9 cellular contexts compared by ENCODE assay signal in genomic region chr12:52582971-52583456, GRCh38. TPM values are rescaled to one million over a fixed set of nuclear protein-coding genes. Genes with fewer than 3 reads are reported as not detected.
DNase-seq lines count a peak whose midpoint lies in the region; ATAC-seq and TF ChIP-seq lines count a peak whose summit lies in the region.
"Had no signal": no experiment of that assay in that cellular context is flagged by ENCODE, and none has a peak within 500 bp of the region (broad histone marks: within the 10 kb centered on the region; RNA-seq: fewer than 3 reads in every experiment).

No MANE protein-coding gene starts in this region.

- H3K27ac ChIP-seq in MM.1S (ENCODE audit: low read length) (no peak overlapping the region), SK-N-SH (ENCODE audit: low read depth in 2 of 2, low read length in 1 of 2) (no peak overlapping the region), prostate gland (no peak overlapping the region), vagina (no peak overlapping the region)

- H3K79me2 ChIP-seq in MM.1S (ENCODE audit: low read length) (no peaks in the 10 kb centered on the region), SK-N-SH (ENCODE audit: insufficient read depth) (no peaks in the 10 kb centered on the region)

- H3K4me3 ChIP-seq in MM.1S (ENCODE audit: low read length) (no peak overlapping the region), SK-N-SH (ENCODE audit: low read depth in 2 of 2, low read length in 1 of 2) (peak overlapping the region in 1 of 2 experiments; percentile 25; a peak in 1 of 4 replicates), prostate gland (no peak overlapping the region), vagina (no peak overlapping the region)

- peaks cover 29% of the 10 kb centered on the region for H3K4me1 Mint-ChIP-seq in activated naive CD8-positive, alpha-beta T cell treated with anti-CD3 and anti-CD28 coated beads, Interleukin-2, amount 10 ng/mL, durations not matched to agents 7 days and 5 days

- no peak for TF ChIP-seq EP300 in SK-N-SH (IDR thresholded peaks at IDR 0.05; ENCODE audit: borderline replicate concordance in 1 of 2, low read depth in 1 of 2, low read length in 1 of 2)

- H3K9me2 ChIP-seq in MM.1S (replicated peaks; ENCODE audit: insufficient read depth, low read length) (no peaks in the 10 kb centered on the region), SK-N-SH (no peaks in the 10 kb centered on the region)

- H3K4me1 ChIP-seq in MM.1S (ENCODE audit: low read length) (no peaks in the 10 kb centered on the region), SK-N-SH (ENCODE audit: control insufficient read depth in 1 of 2, insufficient read depth in 2 of 2, low read depth in 1 of 2, low read length in 1 of 2) (no peaks in the 10 kb centered on the region), prostate gland (replicated peaks) (no peaks in the 10 kb centered on the region), vagina (no peaks in the 10 kb centered on the region)

- DNase-seq in EL: peak; percentile 59
- DNase-seq in MM.1S: peak; percentile 29
- DNase-seq in SK-N-SH: peak; percentile 76
- DNase-seq in activated naive CD8-positive, alpha-beta T cell treated with anti-CD3 and anti-CD28 coated beads, Interleukin-2, amount 10 ng/mL, durations not matched to agents 7 days and 5 days: peak; percentile 64
- DNase-seq in Right ventricle myocardium superior: no peak
- DNase-seq in prostate gland (ENCODE audit: low spot score): peak; percentile 72
- DNase-seq in vagina (ENCODE audit: extremely low spot score in 2 of 2): no peak

- TF ChIP-seq RAD21 in SK-N-SH (IDR thresholded peaks at IDR 0.05; ENCODE audit: low read length): peak; percentile 77

- H4K20me1 ChIP-seq in MM.1S (ENCODE audit: insufficient read depth, low read length): no peaks in the 10 kb centered on the region
- H4K20me1 ChIP-seq in SK-N-SH (ENCODE audit: insufficient read depth): no peaks in the 10 kb centered on the region

- WGBS in SK-N-SH (ENCODE audit: low lambda C conversion rate): 2% methylated on average over 7 of the region's 7 CpGs
- 10% methylated on average over 7 of the region's 7 CpGs for WGBS in prostate gland

- H3K9ac ChIP-seq in MM.1S (ENCODE audit: low read length) (no peak overlapping the region), SK-N-SH (no peak overlapping the region)

- H2AFZ ChIP-seq in MM.1S (ENCODE audit: low read length) (no peak overlapping the region), SK-N-SH (ENCODE audit: low read depth) (no peak overlapping the region)

- H3K4me2 ChIP-seq in MM.1S (ENCODE audit: low read depth, low read length): no peak overlapping the region
- no peak overlapping the region for H3K4me2 ChIP-seq in SK-N-SH

- H3F3A ChIP-seq in MM.1S (ENCODE audit: insufficient read depth, low read length) (no peaks in the 10 kb centered on the region), SK-N-SH (replicated peaks; ENCODE audit: insufficient read depth) (no peaks in the 10 kb centered on the region)

- no peak overlapping the region for H3K4me3 Mint-ChIP-seq in activated naive CD8-positive, alpha-beta T cell treated with anti-CD3 and anti-CD28 coated beads, Interleukin-2, amount 10 ng/mL, durations not matched to agents 7 days and 5 days

- TF ChIP-seq POLR2A in prostate gland (IDR thresholded peaks at IDR 0.05) (no peak), vagina (IDR thresholded peaks at IDR 0.05) (no peak)

- H3K9me3 Mint-ChIP-seq in activated naive CD8-positive, alpha-beta T cell treated with anti-CD3 and anti-CD28 coated beads, Interleukin-2, amount 10 ng/mL, durations not matched to agents 7 days and 5 days: no peaks in the 10 kb centered on the region

- H3K36me3 Mint-ChIP-seq in activated naive CD8-positive, alpha-beta T cell treated with anti-CD3 and anti-CD28 coated beads, Interleukin-2, amount 10 ng/mL, durations not matched to agents 7 days and 5 days: no peaks in the 10 kb centered on the region

- TF ChIP-seq CTCF in MM.1S (IDR thresholded peaks at IDR 0.05; ENCODE audit: low read length) (peak; percentile 53), SK-N-SH (IDR thresholded peaks at IDR 0.05) (peak; percentile 67), prostate gland (IDR thresholded peaks at IDR 0.05) (peak; percentile 41 to 92 (median 78)), vagina (IDR thresholded peaks at IDR 0.05) (peak; percentile 39 to 71 (median 63))

- POLR2A ChIA-PET in SK-N-SH (lab: Yijun Ruan, JAX): no interaction called here
- POLR2A ChIA-PET in activated naive CD8-positive, alpha-beta T cell treated with anti-CD3 and anti-CD28 coated beads, Interleukin-2, amount 10 ng/mL, durations not matched to agents 7 days and 5 days (lab: Charles Lee): no interaction called here

- H3K27me3 ChIP-seq in MM.1S (replicated peaks; ENCODE audit: insufficient read depth, low read length) (peaks cover 77% of the 10 kb centered on the region), SK-N-SH (ENCODE audit: insufficient read depth) (peaks cover 44% of the 10 kb centered on the region), prostate gland (replicated peaks; ENCODE audit: insufficient read depth) (no peaks in the 10 kb centered on the region), vagina (no peaks in the 10 kb centered on the region)

- H3K9me3 ChIP-seq in MM.1S (replicated peaks; ENCODE audit: insufficient read depth, low read length) (no peaks in the 10 kb centered on the region), SK-N-SH (no peaks in the 10 kb centered on the region), prostate gland (no peaks in the 10 kb centered on the region), vagina (no peaks in the 10 kb centered on the region)

- intact Hi-C loops in Right ventricle myocardium superior (cut with DNase I) (loop anchor here (2.0 to 10.0 kb wide), 2 partner anchors 298 to 428 kb away; no protein-coding TSS in a partner anchor), prostate gland (cut with DNase I) (loop anchor here (2.0 to 10.0 kb wide), 4 partner anchors 211 to 426 kb away; no protein-coding TSS in a partner anchor), vagina (cut with DNase I) (loop anchor here (5.0 kb wide), 1 partner anchor 294 kb away; no protein-coding TSS in a partner anchor)

- H3K36me3 ChIP-seq in MM.1S (replicated peaks; ENCODE audit: insufficient read depth, low read length) (no peaks in the 10 kb centered on the region), SK-N-SH (replicated peaks in 1 of 2; ENCODE audit: control insufficient read depth in 1 of 2, insufficient read depth in 2 of 2, low read length in 1 of 2) (no peaks in the 10 kb centered on the region), prostate gland (no peaks in the 10 kb centered on the region), vagina (no peaks in the 10 kb centered on the region)

- peaks cover 11% of the 10 kb centered on the region for H3K27me3 Mint-ChIP-seq in activated naive CD8-positive, alpha-beta T cell treated with anti-CD3 and anti-CD28 coated beads, Interleukin-2, amount 10 ng/mL, durations not matched to agents 7 days and 5 days

- ATAC-seq in activated naive CD8-positive, alpha-beta T cell treated with anti-CD3 and anti-CD28 coated beads, Interleukin-2, amount 10 ng/mL, durations not matched to agents 7 days and 5 days (ENCODE audit: low read depth): peak; percentile 48
- ATAC-seq in Right ventricle myocardium superior (ENCODE audit: poor library complexity) (peak; percentile 90), GM19328 (IDR thresholded peaks at IDR 0.05; ENCODE audit: unreplicated experiment) (no peak)

- CTCF ChIA-PET in SK-N-SH (lab: Yijun Ruan, JAX): interaction anchor here (0.6 to 7.6 kb wide), 17 partner anchors 8 to 398 kb away, joined by 3 to 76 read pairs (median 3); partner anchors contain the start of gene KRT74

- H3K27ac Mint-ChIP-seq in activated naive CD8-positive, alpha-beta T cell treated with anti-CD3 and anti-CD28 coated beads, Interleukin-2, amount 10 ng/mL, durations not matched to agents 7 days and 5 days: no peak overlapping the region

TF ChIP-seq in SK-N-SH, 30 proteins besides CTCF, POLR2A, EP300 and RAD21:
- TF ChIP-seq RCOR1 (IDR thresholded peaks at IDR 0.05; ENCODE audit: low read length) (no peak), RXRA (IDR thresholded peaks at IDR 0.05; ENCODE audit: borderline replicate concordance, low read depth) (no peak), SMC3 (IDR thresholded peaks at IDR 0.05; ENCODE audit: low read depth, low read length) (peak; percentile 72)

RNA-seq across cellular contexts. Expression of gene KRT74, which starts 9.4 kb away (rescaled TPM):
- not detected in 2 replicates for polyA plus RNA-seq in SK-N-SH (2012; rRNA removed)
- polyA plus RNA-seq in SK-N-SH (2012; cell fraction: cytosol; rRNA removed): not detected in 2 replicates
- polyA plus RNA-seq in SK-N-SH (2012; cell fraction: nucleus; rRNA removed): not detected in 2 replicates
- total RNA-seq in activated naive CD8-positive, alpha-beta T cell treated with anti-CD3 and anti-CD28 coated beads, Interleukin-2, amount 10 ng/mL, durations not matched to agents 7 days and 5 days: not detected
- not detected for total RNA-seq in Right ventricle myocardium superior
- total RNA-seq in prostate gland: under 1 TPM; 0.05 to 0.45 TPM
- not detected for total RNA-seq in vagina
- polyA plus RNA-seq: adipose tissue had no signal

RNA-seq across cellular contexts. Expression of gene KRT72, which starts 18.2 kb away (rescaled TPM):
- not detected in 2 replicates for polyA plus RNA-seq in SK-N-SH (2012; rRNA removed)
- not detected in 2 replicates for polyA plus RNA-seq in SK-N-SH (2012; cell fraction: cytosol; rRNA removed)
- polyA plus RNA-seq in SK-N-SH (2012; cell fraction: nucleus; rRNA removed): not detected in 2 replicates
- under 1 TPM; 0.65 to 0.67 TPM for total RNA-seq in activated naive CD8-positive, alpha-beta T cell treated with anti-CD3 and anti-CD28 coated beads, Interleukin-2, amount 10 ng/mL, durations not matched to agents 7 days and 5 days
- total RNA-seq in Right ventricle myocardium superior (not detected), prostate gland (10 to 100 TPM in 1 of 2 donors, not detected in 1; 22.1 TPM), vagina (not detected)

RNA-seq across cellular contexts. Expression of gene KRT71, which starts 30.1 kb away (rescaled TPM):
- not detected in 2 replicates for polyA plus RNA-seq in SK-N-SH (2012; rRNA removed)
- polyA plus RNA-seq in SK-N-SH (2012; cell fraction: cytosol; rRNA removed): not detected in 2 replicates
- polyA plus RNA-seq in SK-N-SH (2012; cell fraction: nucleus; rRNA removed): not detected in 2 replicates
- total RNA-seq in activated naive CD8-positive, alpha-beta T cell treated with anti-CD3 and anti-CD28 coated beads, Interleukin-2, amount 10 ng/mL, durations not matched to agents 7 days and 5 days: not detected
- total RNA-seq in Right ventricle myocardium superior: not detected
- total RNA-seq in prostate gland: not detected
- not detected for total RNA-seq in vagina
- polyA plus RNA-seq: adipose tissue had no signal

RNA-seq across cellular contexts. Expression of gene KRT73, which starts 35.3 kb away (rescaled TPM):
- polyA plus RNA-seq in SK-N-SH (2012; rRNA removed): not detected in 2 replicates
- polyA plus RNA-seq in SK-N-SH (2012; cell fraction: cytosol; rRNA removed): not detected in 2 replicates
- not detected in 2 replicates for polyA plus RNA-seq in SK-N-SH (2012; cell fraction: nucleus; rRNA removed)
- under 1 TPM; 0.42 to 0.60 TPM for total RNA-seq in activated naive CD8-positive, alpha-beta T cell treated with anti-CD3 and anti-CD28 coated beads, Interleukin-2, amount 10 ng/mL, durations not matched to agents 7 days and 5 days
- total RNA-seq in Right ventricle myocardium superior (not detected), prostate gland (not detected), vagina (not detected)

Comparison
In these comparisons a context has a peak if more than half of its experiments do, and no peak if none do; other contexts are left out.
1. DNase-seq: peak in EL (single experiment), MM.1S (single experiment), SK-N-SH (single experiment), activated naive CD8-positive, alpha-beta T cell treated with anti-CD3 and anti-CD28 coated beads, Interleukin-2, amount 10 ng/mL, durations not matched to agents 7 days and 5 days (single experiment) and prostate gland (single experiment); none in Right ventricle myocardium superior (single experiment) and vagina (0 of 2).
2. Peak in every context shown above with its lines, with median percentiles within 50 percentile points of each other: CTCF ChIP-seq.